In the genomic region with DNA sequence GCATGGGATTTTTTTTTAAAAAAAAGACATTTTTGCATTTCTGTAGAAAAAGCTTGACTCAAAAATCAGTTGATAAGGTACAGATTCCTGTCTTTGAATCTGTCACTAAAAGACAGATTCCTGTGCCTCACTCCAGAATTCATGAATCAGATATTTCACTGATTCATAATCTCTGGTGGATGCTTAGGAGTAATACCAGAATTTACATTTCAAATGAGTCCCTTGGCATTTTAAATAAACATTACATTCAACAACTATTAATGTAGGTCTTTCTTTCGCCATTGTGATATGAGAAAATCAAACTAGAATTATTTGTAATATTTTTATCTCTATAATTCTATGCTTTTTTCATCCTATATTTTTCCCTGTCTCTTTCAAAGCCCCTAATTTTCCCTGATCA, we compare ENCODE assay signal across 18 cellular contexts.
DNase-seq lines count a peak whose midpoint lies in the region; ATAC-seq and TF ChIP-seq lines count a peak whose summit lies in the region.
"Had no signal": no experiment of that assay in that cellular context is flagged by ENCODE, and none has a peak within 500 bp of the region (broad histone marks: within the 10 kb centered on the region; RNA-seq: fewer than 3 reads in every experiment).

No MANE protein-coding gene starts in this region.

- H3K36me3 ChIP-seq in HCT116 (ENCODE audit: control insufficient read depth in 1 of 2, insufficient read depth in 2 of 2, low read length in 2 of 2): no peaks in the 10 kb centered on the region
- H3K36me3 ChIP-seq in esophagus squamous epithelium: no peaks in the 10 kb centered on the region
- no peaks in the 10 kb centered on the region for H3K36me3 ChIP-seq in osteoblast (ENCODE audit: insufficient read depth, low read length)
- no peaks in the 10 kb centered on the region for H3K36me3 ChIP-seq in HAP-1 (replicated peaks)
- no peaks in the 10 kb centered on the region for H3K36me3 ChIP-seq in effector memory CD4-positive, alpha-beta T cell (ENCODE audit: control insufficient read depth, insufficient read depth, low read length)

- no peaks in the 10 kb centered on the region for H4K20me1 ChIP-seq in HCT116 (ENCODE audit: insufficient read depth)
- H4K20me1 ChIP-seq in osteoblast (ENCODE audit: insufficient read depth, low read length): no peaks in the 10 kb centered on the region

- WGBS in esophagus squamous epithelium, 2 donors: 52 to 84% methylated on average over 1 of the region's 1 CpG

- H3K27ac ChIP-seq in HCT116 (ENCODE audit: low read depth, low read length) (no peak overlapping the region), esophagus squamous epithelium (peak overlapping the region in 3 of 4 donors; percentile 34 to 72 (median 71)), osteoblast (ENCODE audit: low read depth, low read length) (no peak overlapping the region)
- H3K27ac ChIP-seq in effector memory CD4-positive, alpha-beta T cell (ENCODE audit: insufficient read depth, low read length, poor library complexity, severe bottlenecking): no peak overlapping the region

- H2AFZ ChIP-seq in HCT116 (ENCODE audit: low read depth, low read length, poor library complexity, severe bottlenecking) (peak overlapping the region; percentile 55), osteoblast (ENCODE audit: low read length) (no peak overlapping the region)

- H3K4me1 ChIP-seq in HCT116 (ENCODE audit: control insufficient read depth in 1 of 2, insufficient read depth in 2 of 2, low read length in 2 of 2) (peaks cover 0 to 25% of the 10 kb centered on the region in 2 experiments; a peak in 1 of 4 replicates), esophagus squamous epithelium (peaks cover 3 to 66% (median 10%) of the 10 kb centered on the region in 3 donors), osteoblast (ENCODE audit: insufficient read depth, low read length) (no peaks in the 10 kb centered on the region), HAP-1 (peaks cover 6% of the 10 kb centered on the region)
- H3K4me1 ChIP-seq in effector memory CD4-positive, alpha-beta T cell (ENCODE audit: control insufficient read depth, insufficient read depth, low read length, poor library complexity, severe bottlenecking): no peaks in the 10 kb centered on the region

- ATAC-seq in HCT116: no peak
- ATAC-seq: GM12878, Right ventricle myocardium inferior had no signal

- no peak overlapping the region for H3K4me2 ChIP-seq in HCT116 (ENCODE audit: low read length)
- H3K4me2 ChIP-seq in osteoblast (ENCODE audit: insufficient read depth, low read length): no peak overlapping the region

- no peaks in the 10 kb centered on the region for H3K9me2 ChIP-seq in HCT116 (ENCODE audit: insufficient read depth)

- H3K79me2 ChIP-seq in HCT116 (ENCODE audit: insufficient read depth, low read length) (no peaks in the 10 kb centered on the region), osteoblast (ENCODE audit: insufficient read depth, low read length) (no peaks in the 10 kb centered on the region)

- CTCF ChIA-PET in HCT116 (lab: Charles Lee): no interaction called here

- POLR2A ChIA-PET in HCT116 (lab: Charles Lee): no interaction called here

- TF ChIP-seq CTCF in HCT116 (IDR thresholded peaks at IDR 0.05 in 2 of 3, conservative IDR thresholded peaks at IDR 0.05 in 1 of 3; ENCODE audit: borderline replicate concordance in 1 of 3, insufficient read depth in 1 of 3, low read depth in 2 of 3, low read length in 2 of 3): no peak
- no peak for TF ChIP-seq CTCF in esophagus squamous epithelium (IDR thresholded peaks at IDR 0.05)
- no peak for TF ChIP-seq CTCF in osteoblast (IDR thresholded peaks at IDR 0.05; ENCODE audit: extremely low read depth, low read depth, low read length)

- no peak overlapping the region for H3K9ac ChIP-seq in HCT116 (ENCODE audit: low read length)

- DNase-seq in HCT116 (ENCODE audit: low read depth, low spot score) (no peak), M059J (ENCODE audit: low read depth) (peak; percentile 24), esophagus squamous epithelium (lab: John Stamatoyannopoulos, UW) (no peak), osteoblast (ENCODE audit: insufficient read length, low spot score, missing footprints) (peak; percentile 55), islet precursor cell (no peak), HAP-1 (ENCODE audit: low spot score in 2 of 2) (no peak)
- DNase-seq in effector memory CD4-positive, alpha-beta T cell: no peak
- DNase-seq: CD4-positive, CD25-positive, alpha-beta regulatory T cell; DMS79 treated with DMSO at 0.1 percent for 48 hours; GOT3; Kasumi-1; NCI-H1105; NCI-H226; NCI-H524; OCI-M1; SW 1271 had no signal

- RAD21 ChIA-PET in HCT116 (lab: Charles Lee; ENCODE audit: low non-redundant PET in 1 of 2, low total read pairs in 2 of 2, uncharacterized antibody in 2 of 2, unreplicated experiment in 2 of 2): no interaction called here

- intact Hi-C loops in HCT116 (cut with micrococcal nuclease): no loop called here
- intact Hi-C loops in esophagus squamous epithelium (cut with DNase I): no loop called here

- TF ChIP-seq POLR2A in HCT116 (IDR thresholded peaks at IDR 0.05; ENCODE audit: borderline replicate concordance, extremely low read depth, insufficient read depth, insufficient read length): no peak
- no peak for TF ChIP-seq POLR2A in esophagus squamous epithelium (IDR thresholded peaks at IDR 0.05)

- H3K4me3 ChIP-seq in HCT116 (replicated peaks in 1 of 2; ENCODE audit: low read depth in 1 of 2, low read length in 2 of 2) (no peak overlapping the region), esophagus squamous epithelium (no peak overlapping the region), osteoblast (ENCODE audit: insufficient read depth, low read length) (no peak overlapping the region), HAP-1 (no peak overlapping the region)
- H3K4me3 ChIP-seq in effector memory CD4-positive, alpha-beta T cell (ENCODE audit: insufficient read depth, low read depth, low read length, poor library complexity, severe bottlenecking): no peak overlapping the region
- H3K4me3 ChIP-seq: GM12878 had no signal

- H3K27me3 ChIP-seq in HCT116 (ENCODE audit: insufficient read depth, low read length) (no peaks in the 10 kb centered on the region), esophagus squamous epithelium (no peaks in the 10 kb centered on the region), osteoblast (ENCODE audit: insufficient read depth, low read length) (peaks cover 33% of the 10 kb centered on the region), HAP-1 (ENCODE audit: low read depth) (0 out of 2 replicates have a peak, but pooled peaks cover 2% of the 10 kb centered on the region)
- H3K27me3 ChIP-seq in effector memory CD4-positive, alpha-beta T cell (replicated peaks; ENCODE audit: control insufficient read depth, insufficient read depth, low read length, poor library complexity, severe bottlenecking): no peaks in the 10 kb centered on the region

- TF ChIP-seq RAD21 in HCT116 (IDR thresholded peaks at IDR 0.05; ENCODE audit: low read depth): no peak

- no peaks in the 10 kb centered on the region for H3K9me3 ChIP-seq in HCT116 (ENCODE audit: control insufficient read depth in 1 of 2, insufficient read depth in 1 of 2, low read depth in 1 of 2, low read length in 2 of 2)
- H3K9me3 ChIP-seq in esophagus squamous epithelium: no peaks in the 10 kb centered on the region
- H3K9me3 ChIP-seq in osteoblast (ENCODE audit: low read depth, low read length): no peaks in the 10 kb centered on the region
- H3K9me3 ChIP-seq in HAP-1: no peaks in the 10 kb centered on the region
- no peaks in the 10 kb centered on the region for H3K9me3 ChIP-seq in effector memory CD4-positive, alpha-beta T cell (ENCODE audit: control insufficient read depth, low read length)

- in situ Hi-C loops in HAP-1 (cut with MboI; ENCODE audit: low sequenced_read_pairs): no loop called here

- no TSS peak for BruUV-seq in HCT116 (replicated peaks; lab: Mats Ljungman, UMichigan)

TF ChIP-seq in HCT116, 20 proteins besides CTCF, POLR2A, EP300 and RAD21 (continues in another document):
- TF ChIP-seq CBX3 (IDR thresholded peaks at IDR 0.05; ENCODE audit: low read depth): no peak
- TF ChIP-seq, protein P1, sequence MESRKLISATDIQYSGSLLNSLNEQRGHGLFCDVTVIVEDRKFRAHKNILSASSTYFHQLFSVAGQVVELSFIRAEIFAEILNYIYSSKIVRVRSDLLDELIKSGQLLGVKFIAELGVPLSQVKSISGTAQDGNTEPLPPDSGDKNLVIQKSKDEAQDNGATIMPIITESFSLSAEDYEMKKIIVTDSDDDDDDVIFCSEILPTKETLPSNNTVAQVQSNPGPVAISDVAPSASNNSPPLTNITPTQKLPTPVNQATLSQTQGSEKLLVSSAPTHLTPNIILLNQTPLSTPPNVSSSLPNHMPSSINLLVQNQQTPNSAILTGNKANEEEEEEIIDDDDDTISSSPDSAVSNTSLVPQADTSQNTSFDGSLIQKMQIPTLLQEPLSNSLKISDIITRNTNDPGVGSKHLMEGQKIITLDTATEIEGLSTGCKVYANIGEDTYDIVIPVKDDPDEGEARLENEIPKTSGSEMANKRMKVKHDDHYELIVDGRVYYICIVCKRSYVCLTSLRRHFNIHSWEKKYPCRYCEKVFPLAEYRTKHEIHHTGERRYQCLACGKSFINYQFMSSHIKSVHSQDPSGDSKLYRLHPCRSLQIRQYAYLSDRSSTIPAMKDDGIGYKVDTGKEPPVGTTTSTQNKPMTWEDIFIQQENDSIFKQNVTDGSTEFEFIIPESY (IDR thresholded peaks at IDR 0.05; ENCODE audit: extremely low read depth, insufficient replicate concordance, low read length): no peak
- no peak for TF ChIP-seq EGR1 (IDR thresholded peaks at IDR 0.05; ENCODE audit: low read depth)
- TF ChIP-seq, protein P2, sequence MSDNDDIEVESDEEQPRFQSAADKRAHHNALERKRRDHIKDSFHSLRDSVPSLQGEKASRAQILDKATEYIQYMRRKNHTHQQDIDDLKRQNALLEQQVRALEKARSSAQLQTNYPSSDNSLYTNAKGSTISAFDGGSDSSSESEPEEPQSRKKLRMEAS (IDR thresholded peaks at IDR 0.05): no peak
- TF ChIP-seq POLR2AphosphoS5 (IDR thresholded peaks at IDR 0.05; ENCODE audit: low read depth, low read length): no peak
- no peak for TF ChIP-seq TCF7L2 (IDR thresholded peaks at IDR 0.05; ENCODE audit: borderline replicate concordance, extremely low read depth, insufficient read depth, insufficient read length)

Comparison
In these comparisons a context has a peak if more than half of its experiments do, and no peak if none do; other contexts are left out.
1. DNase-seq: peak in M059J (single experiment) and osteoblast (single experiment); none in HCT116 (single experiment), esophagus squamous epithelium (single experiment), islet precursor cell (single experiment), HAP-1 (0 of 2) and effector memory CD4-positive, alpha-beta T cell (0 of 3).
2. H3K27ac ChIP-seq: peak in esophagus squamous epithelium (3 of 4); none in HCT116 (single experiment), osteoblast (single experiment) and effector memory CD4-positive, alpha-beta T cell (single experiment).